In genomic region chr11:75063732-75064314, GRCh38 we compare ENCODE assay signal across 21 cellular contexts. TPM values are rescaled to one million over a fixed set of nuclear protein-coding genes. Genes with fewer than 3 reads are reported as not detected.
DNase-seq lines count a peak whose midpoint lies in the region; ATAC-seq, FAIRE-seq and TF ChIP-seq lines count a peak whose summit lies in the region.
"Had no signal": no experiment of that assay in that cellular context is flagged by ENCODE, and none has a peak within 500 bp of the region (broad histone marks: within the 10 kb centered on the region; RNA-seq: fewer than 3 reads in every experiment).

No MANE protein-coding gene starts in this region.

- TF ChIP-seq CTCF in H1 (IDR thresholded peaks at IDR 0.05; ENCODE audit: control extremely low read depth in 1 of 3, insufficient read depth in 1 of 3, low read depth in 1 of 3, low read length in 3 of 3) (no peak), ovary (IDR thresholded peaks at IDR 0.05) (no peak)

- no peak overlapping the region for H2BK120ac ChIP-seq in H1 (replicated peaks; ENCODE audit: low read depth, low read length)

- H2BK20ac ChIP-seq in H1 (ENCODE audit: low read length), result no peak overlapping the region

- H3K36me3 ChIP-seq in H1 (ENCODE audit: control insufficient read depth in 2 of 4, insufficient read depth in 4 of 4, low read length in 3 of 4) (no peaks in the 10 kb centered on the region), ovary (no peaks in the 10 kb centered on the region)

- H4K91ac ChIP-seq in H1 (replicated peaks; ENCODE audit: insufficient read length, low read length), result no peak overlapping the region

- no peak for TF ChIP-seq POLR2A in H1 (IDR thresholded peaks at IDR 0.05; ENCODE audit: control extremely low read depth in 1 of 2, low read depth in 2 of 2, low read length in 2 of 2)
- no peak for TF ChIP-seq POLR2A in ovary (IDR thresholded peaks at IDR 0.05)

- H3K23ac ChIP-seq in H1 (ENCODE audit: insufficient read length), result no peak overlapping the region

- 0 out of 2 replicates have a peak overlapping the region, but pooled peaks have one; percentile 31 for H2AFZ ChIP-seq in H1 (ENCODE audit: low read length)

- H3K27me3 ChIP-seq in H1 (replicated peaks in 1 of 4; ENCODE audit: control insufficient read depth in 3 of 4, extremely low read depth in 1 of 4, insufficient read depth in 3 of 4, low read length in 3 of 4), result no peaks in the 10 kb centered on the region
- H3K27me3 ChIP-seq in ovary, result no peaks in the 10 kb centered on the region

- H3K27ac ChIP-seq in H1 (ENCODE audit: low read depth, low read length), result no peak overlapping the region
- no peak overlapping the region for H3K27ac ChIP-seq in ovary

- no peak for TF ChIP-seq RAD21 in H1 (IDR thresholded peaks at IDR 0.05 in 1 of 2, conservative IDR thresholded peaks at IDR 0.05 in 1 of 2; ENCODE audit: low read depth in 2 of 2, low read length in 2 of 2)

- H4K8ac ChIP-seq in H1 (ENCODE audit: extremely low read depth, insufficient read depth, low read length), result no peak overlapping the region

- POLR2A ChIA-PET in H1 (lab: Charles Lee; ENCODE audit: partially characterized antibody), result no interaction called here

- CTCF ChIA-PET in H1 (lab: Charles Lee; ENCODE audit: partially characterized antibody), result interaction anchor here (0.6 to 2.4 kb wide), 3 partner anchors 42 to 83 kb away, joined by 3 to 13 read pairs (median 3); no protein-coding TSS in a partner anchor

- H3K4me2 ChIP-seq in H1 (ENCODE audit: insufficient read depth in 1 of 2, low read depth in 2 of 2, low read length in 2 of 2), result no peak overlapping the region
- H3K4me2 ChIP-seq: SK-N-SH had no signal

- H3K79me1 ChIP-seq in H1 (ENCODE audit: low read depth, low read length), result no peaks in the 10 kb centered on the region

- 86% methylated on average over 3 of the region's 3 CpGs; no CpG with 5 or more reads in 1 of the 2 experiments for WGBS in H1 (ENCODE audit: extremely low coverage in 1 of 2, insufficient coverage in 1 of 2, insufficient read length in 1 of 2, insufficient replicate concordance in 2 of 2, low coverage in 1 of 2, low lambda C conversion rate in 2 of 2, missing lambda C conversion rate in 1 of 2), 2 experiments
- WGBS in ovary, 3 donors, result 41 to 49% (median 46%) methylated on average over 3 of the region's 3 CpGs

- no peak overlapping the region for H2BK5ac ChIP-seq in H1 (ENCODE audit: low read depth, low read length)

- no peaks in the 10 kb centered on the region for H3K9me3 ChIP-seq in H1 (ENCODE audit: insufficient read depth in 2 of 2, low read depth in 1 of 2, low read length in 1 of 2)
- no peaks in the 10 kb centered on the region for H3K9me3 ChIP-seq in ovary
- H3K9me3 ChIP-seq: SK-N-SH had no signal

- H3K27ac Mint-ChIP-seq in stimulated activated effector memory CD8-positive, alpha-beta T cell treated with anti-CD3 and anti-CD28 coated beads, Interleukin-12 subunit alpha, Interleukin-12 subunit beta, amount 100 ng/mL, for 72 hours, result no peak overlapping the region

- H4K20me1 ChIP-seq in H1 (replicated peaks in 1 of 2; ENCODE audit: control insufficient read depth in 1 of 2, insufficient read depth in 2 of 2, low read length in 2 of 2), result no peaks in the 10 kb centered on the region

- H3K4ac ChIP-seq in H1 (replicated peaks; ENCODE audit: insufficient read length, low read depth, low read length), result no peak overlapping the region

- no peak overlapping the region for H4K5ac ChIP-seq in H1 (ENCODE audit: insufficient read length, low read depth, low read length)

- no peaks in the 10 kb centered on the region for H3K23me2 ChIP-seq in H1 (ENCODE audit: low read depth, low read length)

- H2AK5ac ChIP-seq in H1 (ENCODE audit: low read depth, low read length), result no peak overlapping the region

- no peaks in the 10 kb centered on the region for H3K4me1 Mint-ChIP-seq in stimulated activated effector memory CD8-positive, alpha-beta T cell treated with anti-CD3 and anti-CD28 coated beads, Interleukin-12 subunit alpha, Interleukin-12 subunit beta, amount 100 ng/mL, for 72 hours

- H3K4me1 ChIP-seq in H1 (replicated peaks in 1 of 4; ENCODE audit: control insufficient read depth in 3 of 4, insufficient read depth in 4 of 4, low read length in 3 of 4) (no peaks in the 10 kb centered on the region), ovary (ENCODE audit: insufficient read depth) (no peaks in the 10 kb centered on the region)

- H3K18ac ChIP-seq in H1 (ENCODE audit: extremely low read depth, low read length), result no peak overlapping the region

- H3K56ac ChIP-seq in H1 (replicated peaks; ENCODE audit: insufficient read length, low read depth, low read length), result no peak overlapping the region

- DNase-seq in EL (peak; percentile 36), LHCN-M2 (ENCODE audit: low read depth) (peak; percentile 10), H1 (ENCODE audit: low read depth in 1 of 2, low spot score in 2 of 2) (no peak), renal cortical epithelial cell (ENCODE audit: low read depth) (peak; percentile 92), ovary (no peak), medulla oblongata (ENCODE audit: extremely low spot score) (no peak)
- no peak for DNase-seq in stimulated activated effector memory CD8-positive, alpha-beta T cell treated with anti-CD3 and anti-CD28 coated beads, Interleukin-12 subunit alpha, Interleukin-12 subunit beta, amount 100 ng/mL, for 72 hours (ENCODE audit: low spot score in 2 of 2)
- DNase-seq: C1 segment of cervical spinal cord, DMS 273 treated with DMSO at 0.1 percent for 48 hours, NCI-H1436, NCI-H2029 treated with DMSO at 0.1 percent for 48 hours, NCI-H510A treated with DMSO at 0.1 percent for 48 hours, NCI-H82, Right ventricle myocardium superior, SK-N-SH, T-helper 1 cell had no signal

- H3K4me3 ChIP-seq in H1 (ENCODE audit: extremely low read depth in 1 of 4, insufficient read depth in 2 of 4, low read depth in 3 of 4, low read length in 4 of 4) (no peak overlapping the region), ovary (no peak overlapping the region)

- H3K14ac ChIP-seq in H1 (ENCODE audit: insufficient read length), result no peak overlapping the region

- H2BK15ac ChIP-seq in H1 (ENCODE audit: low read length), result no peak overlapping the region

- no peaks in the 10 kb centered on the region for H3K9me3 Mint-ChIP-seq in stimulated activated effector memory CD8-positive, alpha-beta T cell treated with anti-CD3 and anti-CD28 coated beads, Interleukin-12 subunit alpha, Interleukin-12 subunit beta, amount 100 ng/mL, for 72 hours

- no peaks in the 10 kb centered on the region for H3K79me2 ChIP-seq in H1 (ENCODE audit: control insufficient read depth in 1 of 2, insufficient read depth in 2 of 2, low read length in 2 of 2)

- no peak overlapping the region for H2BK12ac ChIP-seq in H1 (ENCODE audit: low read depth, low read length)

- no peak overlapping the region for H3K4me3 Mint-ChIP-seq in stimulated activated effector memory CD8-positive, alpha-beta T cell treated with anti-CD3 and anti-CD28 coated beads, Interleukin-12 subunit alpha, Interleukin-12 subunit beta, amount 100 ng/mL, for 72 hours

- FAIRE-seq in H1 (lab: Jason Lieb, UNC), result no peak
- FAIRE-seq: G401.6, H54 had no signal

- TF ChIP-seq EP300 in H1 (IDR thresholded peaks at IDR 0.05; ENCODE audit: borderline replicate concordance in 1 of 2, low read depth in 2 of 2, low read length in 2 of 2), result no peak
- no peak for TF ChIP-seq EP300 in ovary (IDR thresholded peaks at IDR 0.05)

- no peak for ATAC-seq in stimulated activated effector memory CD8-positive, alpha-beta T cell treated with anti-CD3 and anti-CD28 coated beads, Interleukin-12 subunit alpha, Interleukin-12 subunit beta, amount 100 ng/mL, for 72 hours
- ATAC-seq: Panc1 had no signal

- H3K36me3 Mint-ChIP-seq in stimulated activated effector memory CD8-positive, alpha-beta T cell treated with anti-CD3 and anti-CD28 coated beads, Interleukin-12 subunit alpha, Interleukin-12 subunit beta, amount 100 ng/mL, for 72 hours, result no peaks in the 10 kb centered on the region

- intact Hi-C loops in ovary (cut with DNase I), result no loop called here

- no peak overlapping the region for H3K9ac ChIP-seq in H1 (replicated peaks in 1 of 4; ENCODE audit: extremely low read depth in 1 of 4, low read depth in 3 of 4, low read length in 3 of 4)
- H3K9ac ChIP-seq: SK-N-SH had no signal

TF ChIP-seq in H1, 55 proteins besides CTCF, POLR2A, EP300 and RAD21:
- TF ChIP-seq HDAC2 (IDR thresholded peaks at IDR 0.05; ENCODE audit: borderline replicate concordance in 1 of 2, low read depth in 2 of 2, low read length in 2 of 2) (no peak), CBX5 (IDR thresholded peaks at IDR 0.05; ENCODE audit: low read depth, low read length) (no peak), ASH2L (IDR thresholded peaks at IDR 0.05; ENCODE audit: low read length) (no peak), TEAD4 (IDR thresholded peaks at IDR 0.05; ENCODE audit: low read depth, low read length) (no peak), BRCA1 (IDR thresholded peaks at IDR 0.05; ENCODE audit: low read depth, low read length) (no peak), YY1 (IDR thresholded peaks at IDR 0.05; ENCODE audit: low read depth, low read length) (no peak), SP4 (IDR thresholded peaks at IDR 0.05; ENCODE audit: low read length) (no peak), RBBP5 (IDR thresholded peaks at IDR 0.05; ENCODE audit: borderline replicate concordance, low read depth, low read length) (no peak), BACH1 (IDR thresholded peaks at IDR 0.05; ENCODE audit: low read length) (no peak), CREB1 (IDR thresholded peaks at IDR 0.05) (no peak), KDM5A (IDR thresholded peaks at IDR 0.05; ENCODE audit: low read length) (no peak), FOSL1 (IDR thresholded peaks at IDR 0.05; ENCODE audit: insufficient read depth, low read depth, low read length) (no peak), BCL11A (IDR thresholded peaks at IDR 0.05; ENCODE audit: low read depth in 2 of 2, low read length in 2 of 2) (no peak)

RNA-seq across cellular contexts. Expression of gene OR2AT4, which starts 32.9 kb away (rescaled TPM):
- not detected in 2 replicates for total RNA-seq in LHCN-M2 (2014; rRNA removed)
- not detected for polyA plus RNA-seq in LHCN-M2 (2012)
- total RNA-seq in H1 (2021; fragmentation: NEBNext Ultra II Directional; extraction: Animal tissue kit (Norgen Biotek cat#: 25700)), result not detected in 2 replicates
- 0.09 TPM in 1 of 2 replicates, not detected in the other for polyA plus RNA-seq in H1 (2011; rRNA removed)
- 0.01 TPM for polyA plus RNA-seq in H1 (2011; cell fraction: cytosol; rRNA removed)
- polyA plus RNA-seq in H1 (2011; cell fraction: nucleus; rRNA removed), result 0.14 TPM
- not detected in 4 replicates for polyA plus RNA-seq in H1 (2012, experiment 1 of 2)
- not detected for polyA plus RNA-seq in H1 (2012, experiment 2 of 2)
- not detected for polyA plus RNA-seq in H1 (2013, experiment 1 of 2)
- polyA plus RNA-seq in H1 (2013, experiment 2 of 2), result not detected
- not detected in 2 replicates for polyA minus RNA-seq in H1 (2011; rRNA and poly(A)+ RNA removed)
- not detected for polyA minus RNA-seq in H1 (2011; cell fraction: cytosol; rRNA and poly(A)+ RNA removed)
- polyA minus RNA-seq in H1 (2011; cell fraction: nucleus; rRNA and poly(A)+ RNA removed), result not detected
- total RNA-seq in renal cortical epithelial cell, result under 0.01 TPM in 1 of 2 replicates, not detected in the other
- total RNA-seq in ovary, result not detected
- polyA plus RNA-seq in ovary, result under 1 TPM in 1 of 2 donors, not detected in 1; 0.02 TPM
- total RNA-seq: A673, HT-29, Right ventricle myocardium superior had no signal
- polyA plus RNA-seq: SK-N-SH had no signal

Comparison
In these comparisons a context has a peak if more than half of its experiments do, and no peak if none do; other contexts are left out.
1. DNase-seq: peak in EL (single experiment), LHCN-M2 (single experiment) and renal cortical epithelial cell (single experiment); none in H1 (0 of 2), stimulated activated effector memory CD8-positive, alpha-beta T cell treated with anti-CD3 and anti-CD28 coated beads, Interleukin-12 subunit alpha, Interleukin-12 subunit beta, amount 100 ng/mL, for 72 hours (0 of 2), ovary (0 of 5) and medulla oblongata (single experiment).